Comparison of ENCODE assay signal across 7 cellular contexts in the genomic region with DNA sequence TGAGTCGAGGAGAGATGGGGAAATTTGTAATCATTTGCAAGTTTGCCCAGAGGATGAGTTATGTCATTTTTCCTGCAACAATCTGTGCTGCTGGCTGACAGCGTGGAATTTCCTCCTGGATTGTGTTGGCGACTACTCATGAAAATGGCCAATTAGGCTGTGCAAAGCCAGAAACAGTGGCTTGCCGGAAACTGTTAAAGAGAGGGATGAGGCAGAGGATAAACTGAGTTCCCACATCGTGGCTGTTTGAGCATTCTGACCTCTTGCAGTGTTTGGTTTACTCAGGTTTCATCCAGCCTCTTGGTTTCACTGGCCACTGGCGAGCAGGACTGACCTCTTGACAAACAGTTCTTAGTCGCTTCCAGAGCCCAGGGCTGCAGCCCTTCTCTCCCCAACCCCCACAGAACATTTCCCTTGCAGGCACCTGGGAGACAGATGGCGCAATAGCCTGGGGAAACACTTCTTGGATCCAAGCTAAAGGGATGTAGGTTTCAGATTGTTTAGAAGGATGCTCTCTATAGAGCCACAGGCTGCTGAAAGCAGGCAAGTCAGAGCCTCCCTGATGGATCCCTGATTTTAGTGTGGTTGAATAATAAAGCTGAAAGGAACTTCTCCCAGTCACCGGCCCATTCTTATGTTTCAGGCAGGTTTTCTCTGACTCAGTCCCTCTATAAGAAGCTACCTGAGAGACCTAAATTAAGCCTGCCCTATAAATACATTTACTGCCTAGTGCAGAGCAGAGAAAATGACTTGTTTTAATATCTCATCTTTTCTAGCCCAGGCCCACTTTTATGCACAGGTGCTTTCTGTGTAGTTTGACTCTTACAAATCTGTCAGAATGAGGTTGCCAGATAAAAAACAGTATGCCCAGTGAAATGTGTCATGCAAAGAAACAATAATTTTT.
DNase-seq lines count a peak whose midpoint lies in the region; ATAC-seq and TF ChIP-seq lines count a peak whose summit lies in the region.

No MANE protein-coding gene starts in this region.

- POLR2A ChIA-PET in activated CD4-positive, alpha-beta memory T cell treated with anti-CD3 and anti-CD28 coated beads for 36 hours (lab: Charles Lee) = no interaction called here

- no peaks in the 10 kb centered on the region for H3K9me3 ChIP-seq in tibial nerve

- intact Hi-C loops in activated CD4-positive, alpha-beta memory T cell treated with anti-CD3 and anti-CD28 coated beads for 36 hours (cut with micrococcal nuclease) = no loop called here

- no peak overlapping the region for H3K4me3 ChIP-seq in LNCaP clone FGC (ENCODE audit: low read depth, low read length)
- H3K4me3 ChIP-seq in tibial nerve = peak overlapping the region in 1 of 4 donors; percentile 20

- TF ChIP-seq CTCF in LNCaP clone FGC (IDR thresholded peaks at IDR 0.05; ENCODE audit: control insufficient read depth, extremely low read depth, insufficient read depth) = 0 out of 2 replicates have a peak, but pooled peaks have one; percentile 24
- peak in 1 of 5 experiments; percentile 10 for TF ChIP-seq CTCF in tibial nerve (IDR thresholded peaks at IDR 0.05)

- no peak overlapping the region for H3K4me3 Mint-ChIP-seq in activated CD4-positive, alpha-beta memory T cell treated with anti-CD3 and anti-CD28 coated beads for 36 hours

- no peaks in the 10 kb centered on the region for H3K27me3 ChIP-seq in tibial nerve

- no peaks in the 10 kb centered on the region for H3K4me1 Mint-ChIP-seq in activated CD4-positive, alpha-beta memory T cell treated with anti-CD3 and anti-CD28 coated beads for 36 hours (ENCODE audit: low read depth)

- peaks cover 11% of the 10 kb centered on the region for H3K27me3 Mint-ChIP-seq in activated CD4-positive, alpha-beta memory T cell treated with anti-CD3 and anti-CD28 coated beads for 36 hours

- DNase-seq in LNCaP clone FGC (ENCODE audit: low read depth) (peak; percentile 33), anterior cingulate cortex (lab: John Stamatoyannopoulos, UW) (peak in 33 of 58 donors; percentile 3 to 68 (median 17)), inferior parietal cortex (ENCODE audit: extremely low spot score) (peak; percentile 40), tibial nerve (ENCODE audit: low spot score in 2 of 2) (peak; percentile 23 to 60), HuH-7.5 (ENCODE audit: low spot score) (no peak)
- DNase-seq in activated CD4-positive, alpha-beta memory T cell treated with anti-CD3 and anti-CD28 coated beads for 36 hours = no peak

- CTCF ChIA-PET in activated CD4-positive, alpha-beta memory T cell treated with anti-CD3 and anti-CD28 coated beads for 36 hours (lab: Charles Lee) = no interaction called here

- no peak for TF ChIP-seq POLR2A in tibial nerve (IDR thresholded peaks at IDR 0.05)

- peak in 1 of 2 donors; percentile 53 for TF ChIP-seq EP300 in tibial nerve (IDR thresholded peaks at IDR 0.05)

- H3K27ac Mint-ChIP-seq in activated CD4-positive, alpha-beta memory T cell treated with anti-CD3 and anti-CD28 coated beads for 36 hours = no peak overlapping the region

- H3K4me1 ChIP-seq in tibial nerve = peaks cover 0 to 15% (median 0%) of the 10 kb centered on the region in 4 donors

- H3K36me3 ChIP-seq in tibial nerve = no peaks in the 10 kb centered on the region

- no peaks in the 10 kb centered on the region for H3K9me3 Mint-ChIP-seq in activated CD4-positive, alpha-beta memory T cell treated with anti-CD3 and anti-CD28 coated beads for 36 hours

- WGBS in tibial nerve, 2 donors = 34 to 37% methylated on average over 9 of the region's 9 CpGs

- no peaks in the 10 kb centered on the region for H3K36me3 Mint-ChIP-seq in activated CD4-positive, alpha-beta memory T cell treated with anti-CD3 and anti-CD28 coated beads for 36 hours

- H3K27ac ChIP-seq in tibial nerve = peak overlapping the region in 1 of 4 donors; percentile 61

- no peak for ATAC-seq in GM18517 (IDR thresholded peaks at IDR 0.05; ENCODE audit: unreplicated experiment)

Comparison
In these comparisons a context has a peak if more than half of its experiments do, and no peak if none do; other contexts are left out.
1. DNase-seq: peak in LNCaP clone FGC (single experiment), anterior cingulate cortex (33 of 58), inferior parietal cortex (single experiment) and tibial nerve (2 of 2); none in HuH-7.5 (single experiment) and activated CD4-positive, alpha-beta memory T cell treated with anti-CD3 and anti-CD28 coated beads for 36 hours (single experiment).